ENCODE assay signal across 17 cellular contexts in the genomic region with DNA sequence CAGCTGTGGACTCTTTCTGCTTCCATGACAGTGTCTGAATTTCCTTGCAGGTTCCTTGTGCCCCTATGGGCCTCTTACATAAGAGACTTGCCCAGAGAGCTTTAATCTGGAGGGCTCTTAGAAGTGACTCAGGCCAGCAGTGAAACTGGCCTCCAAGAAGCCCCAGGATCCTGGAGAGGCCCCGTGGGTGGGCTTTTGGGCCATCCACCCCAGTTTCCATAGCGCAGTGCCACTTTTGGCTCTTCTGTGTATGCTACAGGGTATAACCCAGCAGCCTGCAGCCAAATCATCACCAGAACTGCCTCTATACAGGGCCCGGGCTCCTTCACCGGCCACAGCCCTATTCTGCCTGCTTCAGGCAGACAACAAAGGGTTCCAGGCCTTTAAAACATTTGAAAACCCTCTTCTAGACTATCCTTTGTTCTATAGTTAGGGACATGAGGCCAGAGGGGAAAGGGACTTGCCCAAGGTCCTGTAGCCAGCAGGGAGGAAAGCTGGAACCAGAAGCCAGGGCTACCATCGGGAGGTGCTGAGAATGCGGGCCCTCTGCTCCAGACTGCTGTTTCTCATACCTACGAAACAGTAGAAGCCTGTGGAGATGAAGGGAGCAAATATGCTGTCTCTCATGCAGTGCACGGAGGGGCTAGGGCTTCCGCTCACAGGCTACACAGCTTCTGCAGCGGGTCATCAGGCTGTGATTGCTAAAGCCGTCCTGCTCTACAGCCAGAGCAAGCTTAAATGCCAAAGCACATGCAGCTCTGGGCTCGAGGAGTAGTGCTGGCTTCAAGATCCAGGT. TPM values are rescaled to one million over a fixed set of nuclear protein-coding genes. Genes with fewer than 3 reads are reported as not detected.
DNase-seq lines count a peak whose midpoint lies in the region; ATAC-seq and TF ChIP-seq lines count a peak whose summit lies in the region.
"Had no signal": no experiment of that assay in that cellular context is flagged by ENCODE, and none has a peak within 500 bp of the region (broad histone marks: within the 10 kb centered on the region; RNA-seq: fewer than 3 reads in every experiment).

No MANE protein-coding gene starts in this region.

- H3K9ac ChIP-seq in muscle layer of colon (ENCODE audit: low read length), result no peak overlapping the region

- H3K27ac ChIP-seq in RWPE1 (peak overlapping the region; percentile 63), coronary artery (peak overlapping the region; percentile 21 to 73), muscle layer of colon (ENCODE audit: low read depth, low read length) (peak overlapping the region; percentile 35), substantia nigra (ENCODE audit: low read depth, low read length, poor library complexity, severe bottlenecking) (peak overlapping the region; percentile 81)
- H3K27ac ChIP-seq: neutrophil, PC-9 had no signal

- no peak for ATAC-seq in HG03280 (IDR thresholded peaks at IDR 0.05; ENCODE audit: unreplicated experiment)

- DNase-seq in RWPE1 (ENCODE audit: low spot score) (no peak), coronary artery (ENCODE audit: low spot score) (peak; percentile 72), substantia nigra (lab: John Stamatoyannopoulos, UW) (no peak), NCI-H774 (lab: John Stamatoyannopoulos, UW) (no peak), G401 (ENCODE audit: low spot score) (no peak), activated T-cell treated with anti-CD3 and anti-CD28 coated beads for 4 hours (no peak)
- DNase-seq: activated CD4-positive, alpha-beta T cell treated with anti-CD3 and anti-CD28 coated beads for 4 hours; activated gamma-delta T cell treated with Interleukin-2 at 50 U/mL for 16 hours; activated T-cell treated with anti-CD3 and anti-CD28 coated beads, Interleukin-2, amount 50 U/mL, for 24 hours; NCI-H1092; NCI-H2171; PC-9; SHP77 treated with DMSO at 0.1 percent for 48 hours had no signal

- in situ Hi-C loops in G401 (cut with HindIII; ENCODE audit: low sequenced_read_pairs), result no loop called here

- peaks cover 36% of the 10 kb centered on the region for H3K4me1 ChIP-seq in muscle layer of colon (ENCODE audit: insufficient read depth, low read length)

- H3K4me3 ChIP-seq in coronary artery (no peak overlapping the region), muscle layer of colon (ENCODE audit: low read depth in 1 of 2, low read length in 2 of 2) (no peak overlapping the region)
- H3K4me3 ChIP-seq: PC-9, skin epidermis had no signal

- POLR2A ChIA-PET in RWPE1 (lab: Yijun Ruan, JAX; ENCODE audit: low non-redundant PET), result interaction anchor here (1.0 kb wide), 1 partner anchor 12 kb away, joined by 3 read pairs; no protein-coding TSS in a partner anchor

- CTCF ChIA-PET in RWPE1 (lab: Yijun Ruan, JAX), result interaction anchor here (0.6 to 5.7 kb wide), 3 partner anchors 16 to 143 kb away, joined by 3 to 42 read pairs (median 10); a partner anchor contains a TSS

- TF ChIP-seq CTCF in RWPE1 (conservative IDR thresholded peaks at IDR 0.05; ENCODE audit: low read depth) (no peak), coronary artery (IDR thresholded peaks at IDR 0.05) (no peak)

- no peaks in the 10 kb centered on the region for H3K36me3 ChIP-seq in muscle layer of colon (ENCODE audit: insufficient read depth, low read length)
- H3K36me3 ChIP-seq: neutrophil had no signal

- H3K27me3 ChIP-seq in muscle layer of colon (ENCODE audit: control insufficient read depth in 1 of 2, insufficient read depth in 2 of 2, low read length in 2 of 2), result no peaks in the 10 kb centered on the region

- H3K9me3 ChIP-seq in muscle layer of colon (ENCODE audit: low read length), result no peaks in the 10 kb centered on the region
- H3K9me3 ChIP-seq: neutrophil had no signal

RNA-seq across cellular contexts. Expression of a gene that starts 18.0 kb away (rescaled TPM):
- total RNA-seq in G401 (2014; rRNA removed; shearing (Covaris generic)), result 6.2 and 17.7 TPM in 2 replicates
